Comparison of ENCODE assay signal across 8 cellular contexts in genomic region chr6:52815167-52816092, GRCh38. TPM values are rescaled to one million over a fixed set of nuclear protein-coding genes. Genes with fewer than 3 reads are reported as not detected.
A peak's percentile ranks its signal among the peaks of the same experiment; 100 is the strongest.
DNase-seq lines count a peak whose midpoint lies in the region; ATAC-seq and TF ChIP-seq lines count a peak whose summit lies in the region.

No MANE protein-coding gene starts in this region.

- in situ Hi-C loops in gastrocnemius medialis (cut with MboI; ENCODE audit: low sequenced_read_pairs in 4 of 4) = no loop called here

- peaks cover 6 to 13% of the 10 kb centered on the region in 2 donors for H3K27me3 Mint-ChIP-seq in CD4-positive, alpha-beta memory T cell
- peaks cover 5% of the 10 kb centered on the region for H3K27me3 Mint-ChIP-seq in activated T-helper 1 cell treated with anti-CD3 and anti-CD28 coated beads, Interleukin-12 subunit alpha, Interleukin-12 subunit beta, Interleukin-2, Interleukin-4 antibody, amounts not matched to agents 30 ng/mL and 10 ng/mL and 1 ng/mL, durations not matched to agents 14 hours and 24 hours and 36 hours (ENCODE audit: insufficient read depth)

- POLR2A ChIA-PET in CD4-positive, alpha-beta memory T cell (lab: Charles Lee; ENCODE audit: partially characterized antibody) = interaction anchor here (0.6 kb wide), 1 partner anchor 123 kb away, joined by 3 read pairs; no protein-coding TSS in a partner anchor

- no peaks in the 10 kb centered on the region for H3K27me3 ChIP-seq in CD4-positive, alpha-beta memory T cell (ENCODE audit: insufficient read depth, low read length)
- H3K27me3 ChIP-seq in OCI-LY3 (ENCODE audit: low read depth, low read length) (no peaks in the 10 kb centered on the region), prostate gland (replicated peaks; ENCODE audit: insufficient read depth) (no peaks in the 10 kb centered on the region), gastrocnemius medialis (no peaks in the 10 kb centered on the region)

- WGBS in prostate gland = 45% methylated on average over 15 of the region's 15 CpGs

- H3K4me3 ChIP-seq in CD4-positive, alpha-beta memory T cell (ENCODE audit: low read length in 2 of 2) = no peak overlapping the region
- H3K4me3 ChIP-seq in OCI-LY3 (ENCODE audit: low read length) (0 out of 2 replicates have a peak overlapping the region, but pooled peaks have one; percentile 22), prostate gland (no peak overlapping the region), gastrocnemius medialis (no peak overlapping the region)

- H3K36me3 ChIP-seq in CD4-positive, alpha-beta memory T cell (ENCODE audit: insufficient read depth, low read length) = no peaks in the 10 kb centered on the region
- H3K36me3 ChIP-seq in OCI-LY3 (replicated peaks; ENCODE audit: low read depth, low read length) (no peaks in the 10 kb centered on the region), prostate gland (no peaks in the 10 kb centered on the region), gastrocnemius medialis (no peaks in the 10 kb centered on the region)

- TF ChIP-seq POLR2A in prostate gland (IDR thresholded peaks at IDR 0.05) (no peak), gastrocnemius medialis (IDR thresholded peaks at IDR 0.05) (no peak)

- H3K4me1 ChIP-seq in CD4-positive, alpha-beta memory T cell (ENCODE audit: insufficient read depth, low read length) = no peaks in the 10 kb centered on the region
- no peaks in the 10 kb centered on the region for H3K4me1 ChIP-seq in OCI-LY3 (ENCODE audit: low read length)
- H3K4me1 ChIP-seq in prostate gland (replicated peaks) = no peaks in the 10 kb centered on the region
- H3K4me1 ChIP-seq in gastrocnemius medialis = no peaks in the 10 kb centered on the region

- H4K20me1 ChIP-seq in OCI-LY3 (ENCODE audit: insufficient read depth, low read length) = no peaks in the 10 kb centered on the region

- H3K4me1 Mint-ChIP-seq in CD4-positive, alpha-beta memory T cell = no peaks in the 10 kb centered on the region
- H3K4me1 Mint-ChIP-seq in activated T-helper 1 cell treated with anti-CD3 and anti-CD28 coated beads, Interleukin-12 subunit alpha, Interleukin-12 subunit beta, Interleukin-2, Interleukin-4 antibody, amounts not matched to agents 30 ng/mL and 10 ng/mL and 1 ng/mL, durations not matched to agents 14 hours and 24 hours and 36 hours (ENCODE audit: low read depth) = no peaks in the 10 kb centered on the region

- H3K9me3 Mint-ChIP-seq in CD4-positive, alpha-beta memory T cell = peaks cover 0 to 3% (median 0%) of the 10 kb centered on the region in 8 donors
- no peaks in the 10 kb centered on the region for H3K9me3 Mint-ChIP-seq in activated T-helper 1 cell treated with anti-CD3 and anti-CD28 coated beads, Interleukin-12 subunit alpha, Interleukin-12 subunit beta, Interleukin-2, Interleukin-4 antibody, amounts not matched to agents 30 ng/mL and 10 ng/mL and 1 ng/mL, durations not matched to agents 14 hours and 24 hours and 36 hours

- no peak overlapping the region for H3K27ac Mint-ChIP-seq in CD4-positive, alpha-beta memory T cell
- no peak overlapping the region for H3K27ac Mint-ChIP-seq in activated T-helper 1 cell treated with anti-CD3 and anti-CD28 coated beads, Interleukin-12 subunit alpha, Interleukin-12 subunit beta, Interleukin-2, Interleukin-4 antibody, amounts not matched to agents 30 ng/mL and 10 ng/mL and 1 ng/mL, durations not matched to agents 14 hours and 24 hours and 36 hours

- intact Hi-C loops in CD4-positive, alpha-beta memory T cell (cut with micrococcal nuclease) = no loop called here
- intact Hi-C loops in activated T-helper 1 cell treated with anti-CD3 and anti-CD28 coated beads, Interleukin-12 subunit alpha, Interleukin-12 subunit beta, Interleukin-2, Interleukin-4 antibody, amounts not matched to agents 30 ng/mL and 10 ng/mL and 1 ng/mL, durations not matched to agents 14 hours and 24 hours and 36 hours (cut with micrococcal nuclease) = loop anchor here (5.0 to 10.0 kb wide), 2 partner anchors 67 to 669 kb away; no protein-coding TSS in a partner anchor
- intact Hi-C loops in prostate gland (cut with DNase I) (no loop called here), gastrocnemius medialis (cut with DNase I; ENCODE audit: low total_unique reads) (no loop called here)

- ATAC-seq in HG03432 (IDR thresholded peaks at IDR 0.05; ENCODE audit: unreplicated experiment) (peak; percentile 87), gastrocnemius medialis (no peak)

- H3K27ac ChIP-seq in CD4-positive, alpha-beta memory T cell (ENCODE audit: low read depth, low read length) = no peak overlapping the region
- H3K27ac ChIP-seq in OCI-LY3 (ENCODE audit: low read length) = no peak overlapping the region
- no peak overlapping the region for H3K27ac ChIP-seq in prostate gland
- H3K27ac ChIP-seq in gastrocnemius medialis = no peak overlapping the region

- TF ChIP-seq CTCF in OCI-LY3 (IDR thresholded peaks at IDR 0.05; ENCODE audit: low read depth, low read length) (peak; percentile 83), prostate gland (IDR thresholded peaks at IDR 0.05) (peak; percentile 16 to 50 (median 40)), gastrocnemius medialis (IDR thresholded peaks at IDR 0.05 in 4 of 5, conservative IDR thresholded peaks at IDR 0.05 in 1 of 5) (peak in 2 of 5 experiments; percentile 12 to 42)

- H3K4me2 ChIP-seq in OCI-LY3 (ENCODE audit: low read length) = peak overlapping the region; percentile 50

- H3K9me3 ChIP-seq in CD4-positive, alpha-beta memory T cell (ENCODE audit: control insufficient read depth in 1 of 2, low read length in 2 of 2) = no peaks in the 10 kb centered on the region
- H3K9me3 ChIP-seq in OCI-LY3 (ENCODE audit: insufficient read depth, low read length) (no peaks in the 10 kb centered on the region), prostate gland (no peaks in the 10 kb centered on the region), gastrocnemius medialis (no peaks in the 10 kb centered on the region)

- CTCF ChIA-PET in CD4-positive, alpha-beta memory T cell (lab: Charles Lee; ENCODE audit: partially characterized antibody) = interaction anchor here (1.4 kb wide), 1 partner anchor 16 kb away, joined by 3 read pairs; no protein-coding TSS in a partner anchor

- H3K4me3 Mint-ChIP-seq in CD4-positive, alpha-beta memory T cell = no peak overlapping the region
- no peak overlapping the region for H3K4me3 Mint-ChIP-seq in activated T-helper 1 cell treated with anti-CD3 and anti-CD28 coated beads, Interleukin-12 subunit alpha, Interleukin-12 subunit beta, Interleukin-2, Interleukin-4 antibody, amounts not matched to agents 30 ng/mL and 10 ng/mL and 1 ng/mL, durations not matched to agents 14 hours and 24 hours and 36 hours

- H3K36me3 Mint-ChIP-seq in CD4-positive, alpha-beta memory T cell = no peaks in the 10 kb centered on the region
- H3K36me3 Mint-ChIP-seq in activated T-helper 1 cell treated with anti-CD3 and anti-CD28 coated beads, Interleukin-12 subunit alpha, Interleukin-12 subunit beta, Interleukin-2, Interleukin-4 antibody, amounts not matched to agents 30 ng/mL and 10 ng/mL and 1 ng/mL, durations not matched to agents 14 hours and 24 hours and 36 hours (ENCODE audit: low read depth) = no peaks in the 10 kb centered on the region

- H3K9ac ChIP-seq in OCI-LY3 (ENCODE audit: low read length) = no peak overlapping the region

- DNase-seq in CD4-positive, alpha-beta memory T cell = peak in 4 of 5 donors; percentile 17 to 29 (median 23)
- DNase-seq in GM19238 (ENCODE audit: insufficient read length, low spot score) = peak; percentile 32
- DNase-seq in activated T-helper 1 cell treated with anti-CD3 and anti-CD28 coated beads, Interleukin-12 subunit alpha, Interleukin-12 subunit beta, Interleukin-2, Interleukin-4 antibody, amounts not matched to agents 30 ng/mL and 10 ng/mL and 1 ng/mL, durations not matched to agents 14 hours and 24 hours and 36 hours (ENCODE audit: low spot score) = peak; percentile 3
- peak; percentile 12 for DNase-seq in foreskin melanocyte
- DNase-seq in prostate gland (ENCODE audit: low spot score) = peak; percentile 26
- no peak for DNase-seq in gastrocnemius medialis

- H2AFZ ChIP-seq in OCI-LY3 (ENCODE audit: low read depth, low read length) = peak overlapping the region; percentile 35

- no peaks in the 10 kb centered on the region for H3K79me2 ChIP-seq in OCI-LY3 (ENCODE audit: low read length)

RNA-seq across cellular contexts. Expression of gene GSTA1, which starts 11.8 kb away (rescaled TPM):
- not detected for total RNA-seq in CD4-positive, alpha-beta memory T cell
- not detected for polyA plus RNA-seq in CD4-positive, alpha-beta memory T cell
- total RNA-seq in activated T-helper 1 cell treated with anti-CD3 and anti-CD28 coated beads, Interleukin-12 subunit alpha, Interleukin-12 subunit beta, Interleukin-2, Interleukin-4 antibody, amounts not matched to agents 30 ng/mL and 10 ng/mL and 1 ng/mL, durations not matched to agents 14 hours and 24 hours and 36 hours = not detected in 2 replicates
- 100 to 1,000 TPM in 1 of 2 donors, 10 to 100 TPM in 1; 24.0 to 329 TPM for total RNA-seq in prostate gland
- under 1 TPM in 1 of 4 donors, not detected in 3; 0.27 TPM for total RNA-seq in gastrocnemius medialis

RNA-seq across cellular contexts. Expression of gene GSTA5, which starts 25.2 kb away (rescaled TPM):
- not detected for total RNA-seq in CD4-positive, alpha-beta memory T cell
- polyA plus RNA-seq in CD4-positive, alpha-beta memory T cell = not detected
- total RNA-seq in activated T-helper 1 cell treated with anti-CD3 and anti-CD28 coated beads, Interleukin-12 subunit alpha, Interleukin-12 subunit beta, Interleukin-2, Interleukin-4 antibody, amounts not matched to agents 30 ng/mL and 10 ng/mL and 1 ng/mL, durations not matched to agents 14 hours and 24 hours and 36 hours = not detected in 2 replicates
- total RNA-seq in prostate gland (not detected), gastrocnemius medialis (not detected)

RNA-seq across cellular contexts. Expression of gene GSTA2, which starts 52.2 kb away (rescaled TPM):
- total RNA-seq in CD4-positive, alpha-beta memory T cell = not detected
- polyA plus RNA-seq in CD4-positive, alpha-beta memory T cell = not detected
- not detected in 2 replicates for total RNA-seq in activated T-helper 1 cell treated with anti-CD3 and anti-CD28 coated beads, Interleukin-12 subunit alpha, Interleukin-12 subunit beta, Interleukin-2, Interleukin-4 antibody, amounts not matched to agents 30 ng/mL and 10 ng/mL and 1 ng/mL, durations not matched to agents 14 hours and 24 hours and 36 hours
- total RNA-seq in prostate gland (10 to 100 TPM in 1 of 2 donors, not detected in 1; 72.0 TPM), gastrocnemius medialis (not detected)

Comparison
In these comparisons a context has a peak if more than half of its experiments do, and no peak if none do; other contexts are left out.
1. DNase-seq: peak in CD4-positive, alpha-beta memory T cell (4 of 5), GM19238 (single experiment), activated T-helper 1 cell treated with anti-CD3 and anti-CD28 coated beads, Interleukin-12 subunit alpha, Interleukin-12 subunit beta, Interleukin-2, Interleukin-4 antibody, amounts not matched to agents 30 ng/mL and 10 ng/mL and 1 ng/mL, durations not matched to agents 14 hours and 24 hours and 36 hours (single experiment), foreskin melanocyte (single experiment) and prostate gland (single experiment); none in gastrocnemius medialis (0 of 2).
2. RNA of gene GSTA1, which starts 11.8 kb away (total RNA-seq): 24.0 to 329 TPM in prostate gland; 0.27 TPM in gastrocnemius medialis, not detected in CD4-positive, alpha-beta memory T cell and not detected in activated T-helper 1 cell treated with anti-CD3 and anti-CD28 coated beads, Interleukin-12 subunit alpha, Interleukin-12 subunit beta, Interleukin-2, Interleukin-4 antibody, amounts not matched to agents 30 ng/mL and 10 ng/mL and 1 ng/mL, durations not matched to agents 14 hours and 24 hours and 36 hours; every median in the first group is over 10 times any median in the second.